Comparison of ENCODE assay signal across 8 cellular contexts in genomic region chr13:47064381-47064780, GRCh38.
"Had no signal": no experiment of that assay in that cellular context is flagged by ENCODE, and none has a peak within 500 bp of the region (broad histone marks: within the 10 kb centered on the region; RNA-seq: fewer than 3 reads in every experiment).

No MANE protein-coding gene starts in this region.

- H2AFZ ChIP-seq: GM23248 had no signal

- DNase-seq: GM23248, H9, HCEC 1CT, KBM-7 had no signal

- FAIRE-seq: H1, H54, HepG2 had no signal

- H3K27ac ChIP-seq: GM23248, HL-60 had no signal

- H3K9ac ChIP-seq: GM23248 had no signal

- H3K4me3 ChIP-seq: GM23248 had no signal

- ATAC-seq: HepG2 had no signal
